Comparison of ENCODE assay signal across 8 cellular contexts in the genomic region with DNA sequence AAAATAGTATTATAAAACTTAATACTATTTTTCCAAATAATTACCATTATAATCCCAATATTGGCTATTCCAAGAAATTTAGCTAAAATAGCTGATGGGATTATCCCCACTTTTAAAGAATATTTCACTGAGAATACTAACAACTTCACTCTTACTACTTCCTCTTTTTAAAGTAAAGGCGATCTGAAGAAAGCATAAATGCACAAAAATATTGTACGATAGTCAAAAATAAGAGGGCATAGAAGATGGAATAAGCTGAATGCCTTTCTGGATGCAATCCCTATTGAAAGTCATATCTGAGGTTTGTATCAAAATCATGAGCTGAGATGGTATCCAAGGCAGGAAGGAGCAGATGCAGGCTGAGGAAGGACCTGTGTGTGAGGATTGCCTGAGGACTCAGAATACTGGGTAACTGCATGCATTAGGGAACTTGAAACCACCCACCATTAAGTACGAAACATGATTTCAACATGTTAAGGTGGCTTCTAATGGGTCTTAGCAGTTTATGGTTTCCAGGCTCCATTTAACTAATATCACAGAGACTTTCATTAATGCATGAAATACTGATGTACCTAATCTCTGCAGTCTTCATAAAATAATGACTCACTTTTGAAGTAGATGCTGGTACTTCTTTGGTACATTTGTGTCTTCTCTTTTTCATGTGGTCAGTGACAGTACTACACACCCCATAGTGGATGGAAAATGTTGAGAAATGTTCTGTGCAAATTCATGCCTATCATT. TPM values are rescaled to one million over a fixed set of nuclear protein-coding genes. Genes with fewer than 3 reads are reported as not detected.
A peak's percentile ranks its signal among the peaks of the same experiment; 100 is the strongest.
DNase-seq lines count a peak whose midpoint lies in the region; ATAC-seq and TF ChIP-seq lines count a peak whose summit lies in the region.

No MANE protein-coding gene starts in this region.

- peaks cover 0 to 8% (median 6%) of the 10 kb centered on the region in 4 donors for H3K4me1 ChIP-seq in upper lobe of left lung

- H3K27me3 ChIP-seq in GM06990 (replicated peaks; ENCODE audit: control insufficient read depth, insufficient read depth, low read length), result no peaks in the 10 kb centered on the region
- no peaks in the 10 kb centered on the region for H3K27me3 ChIP-seq in HL-60 (ENCODE audit: insufficient read depth, poor library complexity, severe bottlenecking)
- no peaks in the 10 kb centered on the region for H3K27me3 ChIP-seq in upper lobe of left lung

- H3K36me3 ChIP-seq in GM06990 (ENCODE audit: control insufficient read depth, insufficient read depth, low read length), result no peaks in the 10 kb centered on the region
- H3K36me3 ChIP-seq in upper lobe of left lung, result no peaks in the 10 kb centered on the region

- H3K27ac ChIP-seq in HL-60 (replicated peaks) (peak overlapping the region; percentile 55), upper lobe of left lung (no peak overlapping the region)

- peak; percentile 45 for ATAC-seq in GM21447 (IDR thresholded peaks at IDR 0.05; ENCODE audit: unreplicated experiment)
- ATAC-seq in upper lobe of left lung (ENCODE audit: low FRiP score in 2 of 2), result peak in 1 of 2 donors; percentile 64

- H3K9me3 ChIP-seq in upper lobe of left lung, result no peaks in the 10 kb centered on the region

- TF ChIP-seq POLR2A in upper lobe of left lung (IDR thresholded peaks at IDR 0.05), result peak in 1 of 4 donors; percentile 32

- no peak for TF ChIP-seq EP300 in upper lobe of left lung (IDR thresholded peaks at IDR 0.05)

- peak; percentile 29 for TF ChIP-seq CTCF in GM06990 (IDR thresholded peaks at IDR 0.05; ENCODE audit: insufficient read depth, low read length, poor library complexity, severe bottlenecking)
- TF ChIP-seq CTCF in HL-60 (IDR thresholded peaks at IDR 0.05; ENCODE audit: insufficient read depth, low read length), result peak; percentile 8
- TF ChIP-seq CTCF in cardiac fibroblast (IDR thresholded peaks at IDR 0.05; ENCODE audit: low read depth, low read length), result peak; percentile 37
- TF ChIP-seq CTCF in upper lobe of left lung (IDR thresholded peaks at IDR 0.05), result peak in 5 of 6 experiments; percentile 21 to 46 (median 29)

- 77 to 80% methylated on average over 3 of the region's 3 CpGs for WGBS in upper lobe of left lung, 2 donors

- H3K4me3 ChIP-seq in GM06990 (replicated peaks; ENCODE audit: low read depth, low read length) (peak overlapping the region; percentile 27), HL-60 (replicated peaks; ENCODE audit: insufficient read depth, low read length) (peak overlapping the region; percentile 26; the same call in 1 of the 2 replicates), cardiac fibroblast (replicated peaks in 1 of 2; ENCODE audit: low read depth in 2 of 2, low read length in 2 of 2) (no peak overlapping the region), upper lobe of left lung (no peak overlapping the region)

- peak; percentile 59 for DNase-seq in GM06990 (ENCODE audit: extremely low read depth, insufficient read length)
- DNase-seq in HL-60 (ENCODE audit: low read depth in 1 of 2, low spot score in 1 of 2), result peak; percentile 57 to 66
- DNase-seq in cardiac fibroblast (ENCODE audit: low read depth in 2 of 2), result peak in 1 of 2 donors; percentile 58
- DNase-seq in upper lobe of left lung, result no peak
- no peak for DNase-seq in D341Med (ENCODE audit: low spot score)
- DNase-seq in NCI-H226, result no peak
- DNase-seq in DMS79 (lab: John Stamatoyannopoulos, UW), result no peak

RNA-seq across cellular contexts. Expression of a gene that starts 29.6 kb away (rescaled TPM):
- total RNA-seq in upper lobe of left lung, result 10 to 100 TPM; 30.1 to 96.0 (median 48.5) TPM

Comparison
In these comparisons a context has a peak if more than half of its experiments do, and no peak if none do; other contexts are left out.
1. DNase-seq: peak in GM06990 (single experiment) and HL-60 (2 of 2); none in upper lobe of left lung (0 of 2), D341Med (single experiment), NCI-H226 (single experiment) and DMS79 (single experiment).
2. H3K4me3 ChIP-seq: peak in GM06990 (single experiment) and HL-60 (single experiment); none in cardiac fibroblast (0 of 2) and upper lobe of left lung (0 of 4).
3. Peak in every context shown above with its lines, with median percentiles within 50 percentile points of each other: CTCF ChIP-seq.